ENCODE assay signal across 1 cellular context in the genomic region with DNA sequence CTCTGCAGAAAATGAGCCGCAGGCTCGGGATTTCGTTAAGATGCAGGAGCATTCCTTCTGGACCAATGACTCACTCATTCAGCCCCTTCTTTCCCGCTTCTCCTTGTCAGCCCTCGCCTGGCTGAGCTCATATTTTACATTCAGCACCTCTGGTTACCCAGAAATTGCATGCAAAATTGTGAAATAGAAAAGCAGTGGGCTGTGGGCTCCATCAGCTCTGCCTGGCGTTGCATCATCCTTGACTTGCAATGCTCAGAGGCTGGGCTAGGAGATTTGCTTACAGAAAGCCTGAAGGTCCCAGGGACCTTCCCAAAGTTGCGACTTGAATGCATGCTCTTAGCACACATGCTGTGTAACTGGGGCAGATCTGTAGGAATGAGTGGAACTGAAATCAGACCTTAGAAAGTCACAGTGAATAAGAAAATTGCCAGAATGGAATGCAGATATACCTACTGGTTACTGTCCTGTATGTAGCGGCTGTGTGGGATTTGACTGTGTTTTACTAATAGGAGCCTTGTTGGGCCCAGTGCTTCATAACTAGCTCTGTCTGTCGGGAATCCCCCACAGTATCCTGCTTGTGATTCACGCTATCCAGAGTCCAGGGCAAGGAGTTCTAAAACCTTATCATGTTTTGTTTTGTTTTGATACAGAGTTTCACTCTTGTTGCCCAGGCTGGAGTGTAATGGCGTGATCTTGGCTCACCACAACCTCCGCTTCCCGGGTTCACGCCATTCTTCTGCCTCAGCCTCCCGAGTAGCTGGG.
TF ChIP-seq lines count a peak whose summit lies in the region.

No MANE protein-coding gene starts in this region.

TF ChIP-seq in GM12878, 131 proteins besides CTCF, POLR2A, EP300 and RAD21 (continued from another document):
- TF ChIP-seq, protein P1, sequence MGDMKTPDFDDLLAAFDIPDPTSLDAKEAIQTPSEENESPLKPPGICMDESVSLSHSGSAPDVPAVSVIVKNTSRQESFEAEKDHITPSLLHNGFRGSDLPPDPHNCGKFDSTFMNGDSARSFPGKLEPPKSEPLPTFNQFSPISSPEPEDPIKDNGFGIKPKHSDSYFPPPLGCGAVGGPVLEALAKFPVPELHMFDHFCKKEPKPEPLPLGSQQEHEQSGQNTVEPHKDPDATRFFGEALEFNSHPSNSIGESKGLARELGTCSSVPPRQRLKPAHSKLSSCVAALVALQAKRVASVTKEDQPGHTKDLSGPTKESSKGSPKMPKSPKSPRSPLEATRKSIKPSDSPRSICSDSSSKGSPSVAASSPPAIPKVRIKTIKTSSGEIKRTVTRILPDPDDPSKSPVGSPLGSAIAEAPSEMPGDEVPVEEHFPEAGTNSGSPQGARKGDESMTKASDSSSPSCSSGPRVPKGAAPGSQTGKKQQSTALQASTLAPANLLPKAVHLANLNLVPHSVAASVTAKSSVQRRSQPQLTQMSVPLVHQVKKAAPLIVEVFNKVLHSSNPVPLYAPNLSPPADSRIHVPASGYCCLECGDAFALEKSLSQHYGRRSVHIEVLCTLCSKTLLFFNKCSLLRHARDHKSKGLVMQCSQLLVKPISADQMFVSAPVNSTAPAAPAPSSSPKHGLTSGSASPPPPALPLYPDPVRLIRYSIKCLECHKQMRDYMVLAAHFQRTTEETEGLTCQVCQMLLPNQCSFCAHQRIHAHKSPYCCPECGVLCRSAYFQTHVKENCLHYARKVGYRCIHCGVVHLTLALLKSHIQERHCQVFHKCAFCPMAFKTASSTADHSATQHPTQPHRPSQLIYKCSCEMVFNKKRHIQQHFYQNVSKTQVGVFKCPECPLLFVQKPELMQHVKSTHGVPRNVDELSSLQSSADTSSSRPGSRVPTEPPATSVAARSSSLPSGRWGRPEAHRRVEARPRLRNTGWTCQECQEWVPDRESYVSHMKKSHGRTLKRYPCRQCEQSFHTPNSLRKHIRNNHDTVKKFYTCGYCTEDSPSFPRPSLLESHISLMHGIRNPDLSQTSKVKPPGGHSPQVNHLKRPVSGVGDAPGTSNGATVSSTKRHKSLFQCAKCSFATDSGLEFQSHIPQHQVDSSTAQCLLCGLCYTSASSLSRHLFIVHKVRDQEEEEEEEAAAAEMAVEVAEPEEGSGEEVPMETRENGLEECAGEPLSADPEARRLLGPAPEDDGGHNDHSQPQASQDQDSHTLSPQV (IDR thresholded peaks at IDR 0.05) = no peak
- no peak for TF ChIP-seq POU2F2 (IDR thresholded peaks at IDR 0.05; ENCODE audit: borderline replicate concordance, low read depth, low read length)
- TF ChIP-seq, protein P2, sequence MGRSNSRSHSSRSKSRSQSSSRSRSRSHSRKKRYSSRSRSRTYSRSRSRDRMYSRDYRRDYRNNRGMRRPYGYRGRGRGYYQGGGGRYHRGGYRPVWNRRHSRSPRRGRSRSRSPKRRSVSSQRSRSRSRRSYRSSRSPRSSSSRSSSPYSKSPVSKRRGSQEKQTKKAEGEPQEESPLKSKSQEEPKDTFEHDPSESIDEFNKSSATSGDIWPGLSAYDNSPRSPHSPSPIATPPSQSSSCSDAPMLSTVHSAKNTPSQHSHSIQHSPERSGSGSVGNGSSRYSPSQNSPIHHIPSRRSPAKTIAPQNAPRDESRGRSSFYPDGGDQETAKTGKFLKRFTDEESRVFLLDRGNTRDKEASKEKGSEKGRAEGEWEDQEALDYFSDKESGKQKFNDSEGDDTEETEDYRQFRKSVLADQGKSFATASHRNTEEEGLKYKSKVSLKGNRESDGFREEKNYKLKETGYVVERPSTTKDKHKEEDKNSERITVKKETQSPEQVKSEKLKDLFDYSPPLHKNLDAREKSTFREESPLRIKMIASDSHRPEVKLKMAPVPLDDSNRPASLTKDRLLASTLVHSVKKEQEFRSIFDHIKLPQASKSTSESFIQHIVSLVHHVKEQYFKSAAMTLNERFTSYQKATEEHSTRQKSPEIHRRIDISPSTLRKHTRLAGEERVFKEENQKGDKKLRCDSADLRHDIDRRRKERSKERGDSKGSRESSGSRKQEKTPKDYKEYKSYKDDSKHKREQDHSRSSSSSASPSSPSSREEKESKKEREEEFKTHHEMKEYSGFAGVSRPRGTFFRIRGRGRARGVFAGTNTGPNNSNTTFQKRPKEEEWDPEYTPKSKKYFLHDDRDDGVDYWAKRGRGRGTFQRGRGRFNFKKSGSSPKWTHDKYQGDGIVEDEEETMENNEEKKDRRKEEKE (IDR thresholded peaks at IDR 0.05) = no peak
